Comparison of ENCODE assay signal across 10 cellular contexts in the genomic region with DNA sequence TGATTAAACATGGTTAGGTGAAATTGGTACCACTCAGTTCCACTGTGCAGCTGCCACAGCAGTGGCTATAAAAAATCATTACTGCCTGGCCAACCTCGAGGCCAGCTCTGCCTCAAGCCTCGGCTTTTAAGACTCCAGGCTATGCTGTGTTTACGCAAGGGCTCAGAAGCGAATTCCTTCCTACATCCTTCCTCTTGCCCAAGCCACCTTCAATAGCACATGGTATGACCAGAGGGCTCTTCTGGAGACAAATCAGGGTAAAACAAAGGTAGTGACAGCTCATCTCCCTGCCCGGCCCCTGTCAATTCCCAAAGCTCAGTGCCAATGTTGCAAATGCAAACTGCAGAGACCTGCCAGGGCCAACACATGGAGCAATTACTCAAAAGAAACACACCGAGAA. TPM values are rescaled to one million over a fixed set of nuclear protein-coding genes. Genes with fewer than 3 reads are reported as not detected.
A peak's percentile ranks its signal among the peaks of the same experiment; 100 is the strongest.
DNase-seq lines count a peak whose midpoint lies in the region; ATAC-seq and TF ChIP-seq lines count a peak whose summit lies in the region.
"Had no signal": no experiment of that assay in that cellular context is flagged by ENCODE, and none has a peak within 500 bp of the region (broad histone marks: within the 10 kb centered on the region; RNA-seq: fewer than 3 reads in every experiment).

No MANE protein-coding gene starts in this region.

- H4K20me1 ChIP-seq in hepatocyte (ENCODE audit: insufficient read depth, poor library complexity, severe bottlenecking), result no peaks in the 10 kb centered on the region

- H3K9me3 ChIP-seq in hepatocyte (ENCODE audit: low read depth), result no peaks in the 10 kb centered on the region
- H3K9me3 ChIP-seq in thoracic aorta, result no peaks in the 10 kb centered on the region

- H3K27me3 ChIP-seq in hepatocyte, result no peaks in the 10 kb centered on the region
- H3K27me3 ChIP-seq in thoracic aorta (replicated peaks; ENCODE audit: insufficient read depth), result no peaks in the 10 kb centered on the region

- ATAC-seq in thoracic aorta (ENCODE audit: insufficient number of reproducible peaks, low FRiP score, low read depth) (no peak), GM18861 (IDR thresholded peaks at IDR 0.05; ENCODE audit: unreplicated experiment) (no peak)
- ATAC-seq: stimulated activated naive CD8-positive, alpha-beta T cell treated with anti-CD3 and anti-CD28 coated beads, Interleukin-15, Interleukin-2, amounts not matched to agents 100 U/mL and 50 U/mL, for 24 hours had no signal

- TF ChIP-seq CTCF in brain (conservative IDR thresholded peaks at IDR 0.05) (no peak), hepatocyte (IDR thresholded peaks at IDR 0.05; ENCODE audit: poor library complexity) (no peak), thoracic aorta (IDR thresholded peaks at IDR 0.05) (no peak)

- no peaks in the 10 kb centered on the region for H3K36me3 ChIP-seq in hepatocyte (replicated peaks; ENCODE audit: insufficient read depth, low read depth)
- no peaks in the 10 kb centered on the region for H3K36me3 ChIP-seq in thoracic aorta

- no peak overlapping the region for H2AFZ ChIP-seq in hepatocyte

- DNase-seq in NCI-H1105 treated with DMSO at 0.1 percent for 48 hours (lab: John Stamatoyannopoulos, UW) (peak; percentile 39), NCI-H1105 (lab: John Stamatoyannopoulos, UW) (no peak), hepatocyte (ENCODE audit: low spot score) (peak; percentile 57), thoracic aorta (ENCODE audit: low spot score) (no peak), NCI-H2196 (lab: John Stamatoyannopoulos, UW; ENCODE audit: unreplicated experiment) (no peak), DMS53 treated with DMSO at 0.1 percent for 48 hours (lab: John Stamatoyannopoulos, UW; ENCODE audit: unreplicated experiment) (no peak)
- DNase-seq: NCI-H510A treated with DMSO at 0.1 percent for 48 hours; stimulated activated naive CD8-positive, alpha-beta T cell treated with anti-CD3 and anti-CD28 coated beads, Interleukin-15, Interleukin-2, amounts not matched to agents 100 U/mL and 50 U/mL, for 24 hours had no signal

- 35% methylated on average over 6 of the region's 6 CpGs for WGBS in hepatocyte (ENCODE audit: low lambda C conversion rate, missing lambda C conversion rate)

- peak overlapping the region; percentile 53 for H3K4me2 ChIP-seq in hepatocyte

- peak overlapping the region in 4 of 5 experiments; percentile 21 to 61 (median 36) for H3K4me3 Mint-ChIP-seq in brain

- peaks cover 25% of the 10 kb centered on the region for H3K36me3 Mint-ChIP-seq in brain

- peaks cover 52% of the 10 kb centered on the region for H3K4me1 ChIP-seq in hepatocyte (ENCODE audit: insufficient read depth)
- peaks cover 48 to 95% of the 10 kb centered on the region in 2 donors for H3K4me1 ChIP-seq in thoracic aorta (ENCODE audit: control insufficient read depth in 1 of 2, low read depth in 2 of 2)

- no peaks in the 10 kb centered on the region for H3K9me2 ChIP-seq in hepatocyte (replicated peaks; ENCODE audit: insufficient read depth)

- H3K4me1 Mint-ChIP-seq in brain, result peaks cover 69% of the 10 kb centered on the region

- H3K27ac ChIP-seq in hepatocyte (peak overlapping the region; percentile 85), thoracic aorta (peak overlapping the region; percentile 80 to 88)

- H3K27ac Mint-ChIP-seq in brain, result peak overlapping the region; percentile 71 to 92 (median 90)

- H3K9me3 Mint-ChIP-seq in brain, result no peaks in the 10 kb centered on the region

- H3K27me3 Mint-ChIP-seq in brain, result no peaks in the 10 kb centered on the region

- peaks cover 25% of the 10 kb centered on the region for H3K79me2 ChIP-seq in hepatocyte

- H3K4me3 ChIP-seq in hepatocyte (no peak overlapping the region), thoracic aorta (peak overlapping the region; percentile 17)

RNA-seq across cellular contexts. Expression of a gene that starts 31.9 kb away (rescaled TPM):
- polyA plus RNA-seq in brain (ENCODE audit: insufficient read depth, low read depth, low replicate concordance) (11.5 TPM), hepatocyte (2.5 and 3.5 TPM in 2 replicates)
- total RNA-seq in hepatocyte (5.3 and 13.0 TPM in 2 replicates), thoracic aorta (10 to 100 TPM; 20.0 to 31.4 TPM)

Comparison
In these comparisons a context has a peak if more than half of its experiments do, and no peak if none do; other contexts are left out.
1. DNase-seq: peak in NCI-H1105 treated with DMSO at 0.1 percent for 48 hours (single experiment) and hepatocyte (single experiment); none in NCI-H1105 (single experiment), thoracic aorta (single experiment), NCI-H2196 (single experiment) and DMS53 treated with DMSO at 0.1 percent for 48 hours (single experiment).